In the genomic region with DNA sequence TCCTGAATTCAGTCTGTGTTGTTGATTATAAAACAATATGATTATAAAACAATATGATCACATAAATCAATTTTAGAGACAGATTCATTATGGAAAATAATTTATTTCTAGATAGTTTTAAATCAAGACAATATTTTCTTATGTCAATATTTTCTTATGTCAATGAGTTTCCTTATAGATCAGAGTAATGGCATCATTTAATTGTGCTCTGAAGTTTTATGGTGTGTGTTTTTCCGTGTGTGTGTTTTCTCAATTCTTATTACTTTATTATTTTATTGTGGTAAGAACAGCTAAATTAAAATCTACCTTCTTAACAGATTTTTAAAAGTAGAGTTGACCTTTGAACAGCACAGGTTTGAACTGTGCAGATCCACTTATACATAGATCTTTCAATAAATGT, we compare ENCODE assay signal across 22 cellular contexts.
DNase-seq lines count a peak whose midpoint lies in the region; ATAC-seq and FAIRE-seq lines count a peak whose summit lies in the region.
"Had no signal": no experiment of that assay in that cellular context is flagged by ENCODE, and none has a peak within 500 bp of the region (broad histone marks: within the 10 kb centered on the region; RNA-seq: fewer than 3 reads in every experiment).

No MANE protein-coding gene starts in this region.

- H2AFZ ChIP-seq in trophoblast cell (ENCODE audit: insufficient read depth, low read length, poor library complexity), result no peak overlapping the region

- no peak overlapping the region for H4K91ac ChIP-seq in trophoblast cell (ENCODE audit: low read depth, low read length)

- intact Hi-C loops in left colon (cut with DNase I, micrococcal nuclease), result no loop called here

- DNase-seq in NCI-H510A treated with DMSO at 0.1 percent for 48 hours (lab: John Stamatoyannopoulos, UW), result peak; percentile 42
- DNase-seq in NCI-H510A (lab: John Stamatoyannopoulos, UW), result no peak
- DNase-seq in left colon, result no peak
- DNase-seq in small intestine, result no peak
- DNase-seq in trophoblast cell, result no peak
- DNase-seq in activated naive CD4-positive, alpha-beta T cell treated with anti-CD3 and anti-CD28 coated beads, Interleukin-2, amount 50 U/mL, for 16 hours, result no peak
- DNase-seq: 8988T; ACHN; AML-193; BE2C; CD4-positive, alpha-beta T cell; CD8-positive, alpha-beta memory T cell; DMS 273 treated with DMSO at 0.1 percent for 48 hours; DND-41; GOT3; HFFc6 had no signal

- H3K9me3 ChIP-seq in small intestine (ENCODE audit: control insufficient read depth, low read depth) (no peaks in the 10 kb centered on the region), trophoblast cell (ENCODE audit: insufficient read depth, low read depth, low read length) (no peaks in the 10 kb centered on the region)
- H3K9me3 ChIP-seq: A549; BE2C; BLaER1 treated with 17β-estradiol and CSF1 and Interleukin-3, amounts not matched to agents 10 nM and 100 nM; HAP-1 had no signal

- no peak overlapping the region for H2BK5ac ChIP-seq in trophoblast cell (ENCODE audit: low read depth, low read length, poor library complexity)

- no peak overlapping the region for H4K8ac ChIP-seq in trophoblast cell (ENCODE audit: low read depth, low read length)

- no peak overlapping the region for H3K9ac ChIP-seq in trophoblast cell (ENCODE audit: low read length)
- H3K9ac ChIP-seq: BLaER1 treated with 17β-estradiol and CSF1 and Interleukin-3, amounts not matched to agents 10 nM and 100 nM had no signal

- H2BK12ac ChIP-seq in trophoblast cell (ENCODE audit: low read length), result no peak overlapping the region

- H3K27me3 ChIP-seq in small intestine (ENCODE audit: control insufficient read depth in 2 of 2, insufficient read depth in 2 of 2, low read length in 2 of 2), result no peaks in the 10 kb centered on the region
- H3K27me3 ChIP-seq in trophoblast cell (ENCODE audit: insufficient read depth, low read length), result no peaks in the 10 kb centered on the region
- H3K27me3 ChIP-seq: BE2C; BLaER1 treated with 17β-estradiol and CSF1 and Interleukin-3, amounts not matched to agents 10 nM and 100 nM had no signal

- no peak overlapping the region for H2AK5ac ChIP-seq in trophoblast cell (ENCODE audit: low read length)

- H3K4me2 ChIP-seq in trophoblast cell (ENCODE audit: low read length), result no peak overlapping the region
- H3K4me2 ChIP-seq: A549; BLaER1 treated with 17β-estradiol and CSF1 and Interleukin-3, amounts not matched to agents 10 nM and 100 nM had no signal

- no peak overlapping the region for H4K12ac ChIP-seq in trophoblast cell (ENCODE audit: low read depth, low read length)

- H2BK120ac ChIP-seq in trophoblast cell (ENCODE audit: insufficient read depth, low read length, poor library complexity), result no peak overlapping the region

- ATAC-seq in left colon, result peak; percentile 88
- ATAC-seq: A549 had no signal

- no peak overlapping the region for H3K18ac ChIP-seq in trophoblast cell (ENCODE audit: low read length)

- no peaks in the 10 kb centered on the region for H3K79me1 ChIP-seq in trophoblast cell (ENCODE audit: low read length)

- no peak overlapping the region for H3K23ac ChIP-seq in trophoblast cell (ENCODE audit: low read length)

- H3K79me2 ChIP-seq in trophoblast cell (ENCODE audit: control insufficient read depth, insufficient read depth, low read length, poor library complexity), result no peaks in the 10 kb centered on the region

- H3K14ac ChIP-seq in trophoblast cell (ENCODE audit: low read length), result no peak overlapping the region

- WGBS in small intestine, 3 donors, result 16 to 61% (median 19%) methylated on average over 1 of the region's 1 CpG
- no CpG with 5 or more reads among the region's 1 CpG for WGBS in trophoblast cell (ENCODE audit: extremely low coverage, insufficient coverage, insufficient read length)

- no peak overlapping the region for H3K4me3 ChIP-seq in small intestine (ENCODE audit: low read depth in 1 of 2, low read length in 2 of 2)
- no peak overlapping the region for H3K4me3 ChIP-seq in trophoblast cell (ENCODE audit: low read depth, low read length)
- H3K4me3 ChIP-seq: A549; BLaER1 treated with 17β-estradiol and CSF1 and Interleukin-3, amounts not matched to agents 10 nM and 100 nM; HAP-1 had no signal

- H3K4me1 ChIP-seq in small intestine (ENCODE audit: control insufficient read depth in 2 of 2, insufficient read depth in 1 of 2, low read depth in 1 of 2, low read length in 1 of 2) (no peaks in the 10 kb centered on the region), trophoblast cell (ENCODE audit: control insufficient read depth in 1 of 2, insufficient read depth in 2 of 2, low read length in 2 of 2) (no peaks in the 10 kb centered on the region)
- H3K4me1 ChIP-seq: A549; BE2C; BLaER1 treated with 17β-estradiol and CSF1 and Interleukin-3, amounts not matched to agents 10 nM and 100 nM; HAP-1 had no signal

- H3K4ac ChIP-seq in trophoblast cell (ENCODE audit: low read depth, low read length), result no peak overlapping the region

- FAIRE-seq in small intestine (lab: Jason Lieb, UNC), result peak; percentile 44
- FAIRE-seq: A549, D721Med, G401.6, GM12892 had no signal

- H3K27ac ChIP-seq in small intestine (ENCODE audit: low read depth in 1 of 2, low read length in 1 of 2) (no peak overlapping the region), trophoblast cell (ENCODE audit: low read depth, low read length) (no peak overlapping the region)
- H3K27ac ChIP-seq: A549; BLaER1 treated with 17β-estradiol and CSF1 and Interleukin-3, amounts not matched to agents 10 nM and 100 nM had no signal

- H3K36me3 ChIP-seq in small intestine (ENCODE audit: control insufficient read depth in 2 of 2, insufficient read depth in 2 of 2, low read length in 2 of 2) (no peaks in the 10 kb centered on the region), trophoblast cell (ENCODE audit: control insufficient read depth in 1 of 2, insufficient read depth in 2 of 2, low read length in 2 of 2) (no peaks in the 10 kb centered on the region)
- H3K36me3 ChIP-seq: BE2C; BLaER1 treated with 17β-estradiol and CSF1 and Interleukin-3, amounts not matched to agents 10 nM and 100 nM; HAP-1 had no signal
